In genomic region chr19:49243129-49243528, GRCh38 we compare ENCODE assay signal across 28 cellular contexts.
"Had no signal": no experiment of that assay in that cellular context is flagged by ENCODE, and none has a peak within 500 bp of the region (broad histone marks: within the 10 kb centered on the region; RNA-seq: fewer than 3 reads in every experiment).

No MANE protein-coding gene starts in this region.

- H3K27me3 ChIP-seq: neutrophil, ovary, right atrium auricular region, right lobe of liver, stomach, testis, thyroid gland, transverse colon, upper lobe of left lung, vagina had no signal

- H3K4me1 ChIP-seq: left ventricle myocardium inferior, right atrium auricular region, right lobe of liver, stomach, testis, thyroid gland, upper lobe of left lung, vagina had no signal

- H3K4me2 ChIP-seq: smooth muscle cell had no signal

- H3K27ac ChIP-seq: left ventricle myocardium inferior, neutrophil, ovary, right atrium auricular region, right lobe of liver, stomach, testis, thyroid gland, transverse colon, upper lobe of left lung, vagina had no signal

- H3K4me3 Mint-ChIP-seq: immature natural killer cell; naive thymus-derived CD4-positive, alpha-beta T cell; natural killer cell treated with Interleukin-12 subunit alpha and Interleukin-12 subunit beta and Interleukin-15 and Interleukin-18, amount 100 ng/mL, for 72 hours; stimulated activated naive B cell treated with anti-CD40 and anti-IgM and Interleukin-4, amounts not matched to agents 10 μg/mL and 1 μg/mL and 100 μg/mL, for 72 hours had no signal

- ATAC-seq: left colon; mucosa of descending colon; naive thymus-derived CD4-positive, alpha-beta T cell; natural killer cell treated with Interleukin-12 subunit alpha and Interleukin-12 subunit beta and Interleukin-15 and Interleukin-18, amount 100 ng/mL, for 72 hours; right lobe of liver; stimulated activated naive B cell treated with anti-CD40 and anti-IgM and Interleukin-4, amounts not matched to agents 10 μg/mL and 1 μg/mL and 100 μg/mL, for 72 hours; stimulated activated naive CD8-positive, alpha-beta T cell treated with anti-CD3 and anti-CD28 coated beads, Interleukin-15, Interleukin-2, amounts not matched to agents 100 U/mL and 50 U/mL, for 24 hours had no signal

- H3K36me3 Mint-ChIP-seq: immature natural killer cell; naive thymus-derived CD4-positive, alpha-beta T cell; natural killer cell treated with Interleukin-12 subunit alpha and Interleukin-12 subunit beta and Interleukin-15 and Interleukin-18, amount 100 ng/mL, for 72 hours; stimulated activated naive B cell treated with anti-CD40 and anti-IgM and Interleukin-4, amounts not matched to agents 10 μg/mL and 1 μg/mL and 100 μg/mL, for 72 hours had no signal

- H3K36me3 ChIP-seq: neutrophil, ovary, right atrium auricular region, right lobe of liver, thyroid gland, transverse colon, upper lobe of left lung, vagina had no signal

- DNase-seq: hippocampal formation; immature natural killer cell; kidney; left colon; left ventricle myocardium inferior; mesendoderm; midbrain; mucosa of descending colon; naive thymus-derived CD4-positive, alpha-beta T cell; occipital lobe; ovary; right lobe of liver; stimulated activated CD4-positive, alpha-beta T cell treated with anti-CD3 and anti-CD28 coated beads, Interleukin-1b, Interleukin-23, amount 100 ng/mL, for 48 hours; stimulated activated CD4-positive, alpha-beta T cell treated with anti-CD3 and anti-CD28 coated beads, Interleukin-4, amount 100 ng/mL, for 1 hour; stimulated activated naive B cell treated with anti-CD40 and anti-IgM and Interleukin-4, amounts not matched to agents 10 μg/mL and 1 μg/mL and 100 μg/mL, for 72 hours; stimulated activated naive CD8-positive, alpha-beta T cell treated with anti-CD3 and anti-CD28 coated beads, Interleukin-15, Interleukin-2, amounts not matched to agents 100 U/mL and 50 U/mL, for 24 hours; stomach; testis; thyroid gland; transverse colon; upper lobe of left lung had no signal

- H3K4me3 ChIP-seq: left ventricle myocardium inferior, lung, mucosa of descending colon, ovary, right atrium auricular region, right lobe of liver, smooth muscle cell, stomach, testis, thyroid gland, transverse colon, upper lobe of left lung, vagina had no signal

- H3K4me1 Mint-ChIP-seq: immature natural killer cell; naive thymus-derived CD4-positive, alpha-beta T cell had no signal

- H3K9me3 ChIP-seq: left ventricle myocardium inferior, mucosa of descending colon, neutrophil, ovary, right atrium auricular region, right lobe of liver, stomach, testis, thyroid gland, transverse colon, upper lobe of left lung, vagina had no signal

- H3K9me3 Mint-ChIP-seq: immature natural killer cell; natural killer cell treated with Interleukin-12 subunit alpha and Interleukin-12 subunit beta and Interleukin-15 and Interleukin-18, amount 100 ng/mL, for 72 hours; stimulated activated naive B cell treated with anti-CD40 and anti-IgM and Interleukin-4, amounts not matched to agents 10 μg/mL and 1 μg/mL and 100 μg/mL, for 72 hours had no signal

- H3K27ac Mint-ChIP-seq: immature natural killer cell; natural killer cell treated with Interleukin-12 subunit alpha and Interleukin-12 subunit beta and Interleukin-15 and Interleukin-18, amount 100 ng/mL, for 72 hours; progenitor cell of endocrine pancreas; stimulated activated naive B cell treated with anti-CD40 and anti-IgM and Interleukin-4, amounts not matched to agents 10 μg/mL and 1 μg/mL and 100 μg/mL, for 72 hours had no signal
